1 cellular context compared by ENCODE assay signal in the genomic region with DNA sequence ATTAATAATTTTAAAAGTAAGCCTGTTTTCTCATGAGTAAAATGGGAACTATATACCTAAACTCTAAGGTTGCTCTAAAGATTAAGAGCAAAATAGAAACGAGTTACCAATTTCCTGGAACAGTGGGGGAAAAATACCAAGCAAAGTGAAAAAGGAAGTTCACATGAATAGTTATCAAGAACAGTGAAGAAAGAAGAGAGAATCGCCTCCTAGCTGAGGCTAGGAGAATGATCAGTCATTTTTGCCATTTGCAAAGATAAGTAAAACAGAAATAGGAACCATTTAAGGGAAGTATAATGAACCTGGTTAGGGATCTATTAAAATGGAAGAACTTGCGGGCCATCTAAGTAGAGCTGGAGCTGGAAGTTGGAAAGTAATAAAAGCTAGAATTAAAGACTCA.
TF ChIP-seq lines count a peak whose summit lies in the region.

No MANE protein-coding gene starts in this region.

TF ChIP-seq in K562, 482 proteins besides CTCF, POLR2A, EP300 and RAD21 (continued from another document and continues in another):
- TF ChIP-seq RREB1 (CRISPR knock-in tag; IDR thresholded peaks at IDR 0.05) (no peak), TFE3 (CRISPR knock-in tag; IDR thresholded peaks at IDR 0.05) (no peak), MAX (CRISPR knock-in tag; IDR thresholded peaks at IDR 0.05) (no peak), NFIX (CRISPR knock-in tag; IDR thresholded peaks at IDR 0.05; ENCODE audit: low read depth) (no peak), ZC3H4 (CRISPR knock-in tag; IDR thresholded peaks at IDR 0.05; ENCODE audit: borderline replicate concordance) (no peak), SETDB1 (IDR thresholded peaks at IDR 0.05; ENCODE audit: low read length) (no peak), TFAM (CRISPR knock-in tag; conservative IDR thresholded peaks at IDR 0.05) (no peak), CBFA2T2 (conservative IDR thresholded peaks at IDR 0.05) (no peak), E2F4 (CRISPR knock-in tag; IDR thresholded peaks at IDR 0.05; ENCODE audit: low read depth) (no peak), SP2 (IDR thresholded peaks at IDR 0.05; ENCODE audit: extremely low read depth, low read depth, low read length, poor library complexity, severe bottlenecking) (no peak), BCLAF1 (IDR thresholded peaks at IDR 0.05; ENCODE audit: borderline replicate concordance in 1 of 2, control insufficient read depth in 1 of 2, low read depth in 2 of 2, low read length in 1 of 2) (no peak), NCOA6 (IDR thresholded peaks at IDR 0.05) (no peak), ZNF780A (CRISPR knock-in tag; IDR thresholded peaks at IDR 0.05) (no peak), ZNF134 (CRISPR knock-in tag; conservative IDR thresholded peaks at IDR 0.05) (no peak), ZNF696 (CRISPR knock-in tag; conservative IDR thresholded peaks at IDR 0.05) (no peak), POLR2AphosphoS5 (IDR thresholded peaks at IDR 0.05; ENCODE audit: control insufficient read depth, insufficient read depth, low read depth, low read length) (no peak), POU5F1 (IDR thresholded peaks at IDR 0.05; ENCODE audit: borderline replicate concordance, low read depth, low read length, partially characterized antibody) (no peak), ZNF512 (tag; IDR thresholded peaks at IDR 0.05) (no peak), FOXM1 (IDR thresholded peaks at IDR 0.05; ENCODE audit: low read depth) (no peak; the same call in 1 of the 2 replicates), FOXM1 (CRISPR knock-in tag; IDR thresholded peaks at IDR 0.05; ENCODE audit: low read depth) (no peak), SOX6 (IDR thresholded peaks at IDR 0.05) (peak; percentile 34; the same call in 1 of the 2 replicates), LEF1 (IDR thresholded peaks at IDR 0.05) (no peak; the same call in 1 of the 2 replicates), CHD1 (IDR thresholded peaks at IDR 0.05; ENCODE audit: low read length) (no peak), ZKSCAN1 (IDR thresholded peaks at IDR 0.05; ENCODE audit: low read depth, low read length) (no peak), HOXB6 (CRISPR knock-in tag; IDR thresholded peaks at IDR 0.05; ENCODE audit: borderline replicate concordance) (no peak), KDM1A (IDR thresholded peaks at IDR 0.05) (no peak), TCF3 (CRISPR knock-in tag; IDR thresholded peaks at IDR 0.05) (0 out of 2 replicates have a peak, but pooled peaks have one; percentile 5), MTA1 (IDR thresholded peaks at IDR 0.05; ENCODE audit: borderline replicate concordance) (no peak), PRPF4 (IDR thresholded peaks at IDR 0.05; ENCODE audit: insufficient read depth, low read depth, low read length, poor library complexity, severe bottlenecking) (no peak), C11orf30 (IDR thresholded peaks at IDR 0.05; ENCODE audit: low read depth) (peak; percentile 53), RCOR1 (IDR thresholded peaks at IDR 0.05; ENCODE audit: borderline replicate concordance in 1 of 2, low read depth in 2 of 2, low read length in 2 of 2) (peak in 1 of 2 experiments; percentile 21; a peak in 1 of 4 replicates), ETS1 (conservative IDR thresholded peaks at IDR 0.05; ENCODE audit: control insufficient read depth, low read depth, low read length) (no peak), KDM2B (CRISPR knock-in tag; IDR thresholded peaks at IDR 0.05) (no peak)
- TF ChIP-seq, protein P1, sequence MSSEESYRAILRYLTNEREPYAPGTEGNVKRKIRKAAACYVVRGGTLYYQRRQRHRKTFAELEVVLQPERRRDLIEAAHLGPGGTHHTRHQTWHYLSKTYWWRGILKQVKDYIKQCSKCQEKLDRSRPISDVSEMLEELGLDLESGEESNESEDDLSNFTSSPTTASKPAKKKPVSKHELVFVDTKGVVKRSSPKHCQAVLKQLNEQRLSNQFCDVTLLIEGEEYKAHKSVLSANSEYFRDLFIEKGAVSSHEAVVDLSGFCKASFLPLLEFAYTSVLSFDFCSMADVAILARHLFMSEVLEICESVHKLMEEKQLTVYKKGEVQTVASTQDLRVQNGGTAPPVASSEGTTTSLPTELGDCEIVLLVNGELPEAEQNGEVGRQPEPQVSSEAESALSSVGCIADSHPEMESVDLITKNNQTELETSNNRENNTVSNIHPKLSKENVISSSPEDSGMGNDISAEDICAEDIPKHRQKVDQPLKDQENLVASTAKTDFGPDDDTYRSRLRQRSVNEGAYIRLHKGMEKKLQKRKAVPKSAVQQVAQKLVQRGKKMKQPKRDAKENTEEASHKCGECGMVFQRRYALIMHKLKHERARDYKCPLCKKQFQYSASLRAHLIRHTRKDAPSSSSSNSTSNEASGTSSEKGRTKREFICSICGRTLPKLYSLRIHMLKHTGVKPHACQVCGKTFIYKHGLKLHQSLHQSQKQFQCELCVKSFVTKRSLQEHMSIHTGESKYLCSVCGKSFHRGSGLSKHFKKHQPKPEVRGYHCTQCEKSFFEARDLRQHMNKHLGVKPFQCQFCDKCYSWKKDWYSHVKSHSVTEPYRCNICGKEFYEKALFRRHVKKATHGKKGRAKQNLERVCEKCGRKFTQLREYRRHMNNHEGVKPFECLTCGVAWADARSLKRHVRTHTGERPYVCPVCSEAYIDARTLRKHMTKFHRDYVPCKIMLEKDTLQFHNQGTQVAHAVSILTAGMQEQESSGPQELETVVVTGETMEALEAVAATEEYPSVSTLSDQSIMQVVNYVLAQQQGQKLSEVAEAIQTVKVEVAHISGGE (CRISPR knock-in tag; IDR thresholded peaks at IDR 0.05) = no peak
- TF ChIP-seq, protein P2, sequence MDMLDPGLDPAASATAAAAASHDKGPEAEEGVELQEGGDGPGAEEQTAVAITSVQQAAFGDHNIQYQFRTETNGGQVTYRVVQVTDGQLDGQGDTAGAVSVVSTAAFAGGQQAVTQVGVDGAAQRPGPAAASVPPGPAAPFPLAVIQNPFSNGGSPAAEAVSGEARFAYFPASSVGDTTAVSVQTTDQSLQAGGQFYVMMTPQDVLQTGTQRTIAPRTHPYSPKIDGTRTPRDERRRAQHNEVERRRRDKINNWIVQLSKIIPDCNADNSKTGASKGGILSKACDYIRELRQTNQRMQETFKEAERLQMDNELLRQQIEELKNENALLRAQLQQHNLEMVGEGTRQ (CRISPR knock-in tag; IDR thresholded peaks at IDR 0.05) = no peak
- TF ChIP-seq, protein P3, sequence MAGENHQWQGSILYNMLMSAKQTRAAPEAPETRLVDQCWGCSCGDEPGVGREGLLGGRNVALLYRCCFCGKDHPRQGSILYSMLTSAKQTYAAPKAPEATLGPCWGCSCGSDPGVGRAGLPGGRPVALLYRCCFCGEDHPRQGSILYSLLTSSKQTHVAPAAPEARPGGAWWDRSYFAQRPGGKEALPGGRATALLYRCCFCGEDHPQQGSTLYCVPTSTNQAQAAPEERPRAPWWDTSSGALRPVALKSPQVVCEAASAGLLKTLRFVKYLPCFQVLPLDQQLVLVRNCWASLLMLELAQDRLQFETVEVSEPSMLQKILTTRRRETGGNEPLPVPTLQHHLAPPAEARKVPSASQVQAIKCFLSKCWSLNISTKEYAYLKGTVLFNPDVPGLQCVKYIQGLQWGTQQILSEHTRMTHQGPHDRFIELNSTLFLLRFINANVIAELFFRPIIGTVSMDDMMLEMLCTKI (IDR thresholded peaks at IDR 0.05; ENCODE audit: partially characterized antibody) = no peak
